Comparison of ENCODE assay signal across 1 cellular context in the genomic region with DNA sequence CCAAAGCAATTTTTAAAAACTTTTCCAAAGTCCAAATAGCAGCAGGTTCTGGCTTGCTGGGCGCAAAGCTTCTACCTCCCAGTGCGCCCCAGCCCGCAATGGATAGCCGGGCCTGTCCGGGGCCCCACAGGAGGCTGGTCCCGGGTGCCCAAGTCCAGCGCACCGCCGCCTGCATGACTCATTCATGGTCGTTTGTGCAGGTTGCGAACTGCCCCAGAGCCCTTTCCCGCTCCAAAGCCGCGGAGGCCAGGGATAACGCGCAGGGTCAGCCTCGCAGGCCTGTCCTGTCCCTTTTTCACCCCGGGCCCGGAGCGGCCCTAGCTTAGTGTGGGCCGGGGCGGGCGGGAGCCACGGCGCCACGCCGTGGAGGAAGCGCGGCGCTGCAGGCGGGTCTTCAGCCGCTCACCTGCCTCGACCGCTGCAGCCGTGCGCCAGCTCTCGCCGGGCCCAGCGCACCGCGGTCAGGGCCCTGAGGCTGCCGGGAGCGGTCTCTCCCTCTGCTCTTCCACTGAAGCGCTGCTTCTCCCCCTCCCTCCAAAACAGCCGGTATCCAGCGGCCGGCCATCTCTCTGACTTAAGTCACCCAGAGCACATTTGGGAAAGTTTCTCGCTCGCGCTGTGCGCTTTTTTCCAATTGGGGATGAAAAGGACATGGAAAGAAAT.
A peak's percentile ranks its signal among the peaks of the same experiment; 100 is the strongest.
TF ChIP-seq lines count a peak whose summit lies in the region.

No MANE protein-coding gene starts in this region.

TF ChIP-seq in HepG2, 621 proteins besides CTCF, POLR2A, EP300 and RAD21 (continued from another document and continues in another):
- TF ChIP-seq, protein P1, sequence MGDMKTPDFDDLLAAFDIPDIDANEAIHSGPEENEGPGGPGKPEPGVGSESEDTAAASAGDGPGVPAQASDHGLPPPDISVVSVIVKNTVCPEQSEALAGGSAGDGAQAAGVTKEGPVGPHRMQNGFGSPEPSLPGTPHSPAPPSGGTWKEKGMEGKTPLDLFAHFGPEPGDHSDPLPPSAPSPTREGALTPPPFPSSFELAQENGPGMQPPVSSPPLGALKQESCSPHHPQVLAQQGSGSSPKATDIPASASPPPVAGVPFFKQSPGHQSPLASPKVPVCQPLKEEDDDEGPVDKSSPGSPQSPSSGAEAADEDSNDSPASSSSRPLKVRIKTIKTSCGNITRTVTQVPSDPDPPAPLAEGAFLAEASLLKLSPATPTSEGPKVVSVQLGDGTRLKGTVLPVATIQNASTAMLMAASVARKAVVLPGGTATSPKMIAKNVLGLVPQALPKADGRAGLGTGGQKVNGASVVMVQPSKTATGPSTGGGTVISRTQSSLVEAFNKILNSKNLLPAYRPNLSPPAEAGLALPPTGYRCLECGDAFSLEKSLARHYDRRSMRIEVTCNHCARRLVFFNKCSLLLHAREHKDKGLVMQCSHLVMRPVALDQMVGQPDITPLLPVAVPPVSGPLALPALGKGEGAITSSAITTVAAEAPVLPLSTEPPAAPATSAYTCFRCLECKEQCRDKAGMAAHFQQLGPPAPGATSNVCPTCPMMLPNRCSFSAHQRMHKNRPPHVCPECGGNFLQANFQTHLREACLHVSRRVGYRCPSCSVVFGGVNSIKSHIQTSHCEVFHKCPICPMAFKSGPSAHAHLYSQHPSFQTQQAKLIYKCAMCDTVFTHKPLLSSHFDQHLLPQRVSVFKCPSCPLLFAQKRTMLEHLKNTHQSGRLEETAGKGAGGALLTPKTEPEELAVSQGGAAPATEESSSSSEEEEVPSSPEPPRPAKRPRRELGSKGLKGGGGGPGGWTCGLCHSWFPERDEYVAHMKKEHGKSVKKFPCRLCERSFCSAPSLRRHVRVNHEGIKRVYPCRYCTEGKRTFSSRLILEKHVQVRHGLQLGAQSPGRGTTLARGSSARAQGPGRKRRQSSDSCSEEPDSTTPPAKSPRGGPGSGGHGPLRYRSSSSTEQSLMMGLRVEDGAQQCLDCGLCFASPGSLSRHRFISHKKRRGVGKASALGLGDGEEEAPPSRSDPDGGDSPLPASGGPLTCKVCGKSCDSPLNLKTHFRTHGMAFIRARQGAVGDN (CRISPR knock-in tag; IDR thresholded peaks at IDR 0.05) = peak; percentile 75
- TF ChIP-seq ZEB1 (IDR thresholded peaks at IDR 0.05; ENCODE audit: insufficient replicate concordance, low read depth) (no peak), CREB1 (IDR thresholded peaks at IDR 0.05) (no peak), CREB1 (CRISPR knock-in tag; IDR thresholded peaks at IDR 0.05) (no peak), SSRP1 (CRISPR knock-in tag; IDR thresholded peaks at IDR 0.05) (no peak), CBX5 (CRISPR knock-in tag; IDR thresholded peaks at IDR 0.05; ENCODE audit: borderline replicate concordance) (peak; percentile 67; the same call in 1 of the 2 replicates), GATAD2A (CRISPR knock-in tag; IDR thresholded peaks at IDR 0.05) (no peak), BRD4 (CRISPR knock-in tag; IDR thresholded peaks at IDR 0.05) (no peak), SRSF1 (optimal IDR thresholded peaks at IDR 0.05; ENCODE audit: low read depth, low read length) (no peak), TAF15 (IDR thresholded peaks at IDR 0.05; ENCODE audit: low read depth, low read length, poor library complexity, severe bottlenecking) (no peak), ZNF501 (CRISPR knock-in tag; IDR thresholded peaks at IDR 0.05) (peak; percentile 49; the same call in 1 of the 2 replicates), MAF1 (CRISPR knock-in tag; IDR thresholded peaks at IDR 0.05; ENCODE audit: borderline replicate concordance) (no peak), ASH2L (IDR thresholded peaks at IDR 0.05; ENCODE audit: insufficient read length, low read depth, low read length) (no peak), TOPORS (CRISPR knock-in tag; IDR thresholded peaks at IDR 0.05) (no peak), CENPX (CRISPR knock-in tag; IDR thresholded peaks at IDR 0.05) (no peak), ETV5 (CRISPR knock-in tag; IDR thresholded peaks at IDR 0.05; ENCODE audit: borderline replicate concordance) (peak; percentile 29; the same call in 1 of the 2 replicates), MXD4 (CRISPR knock-in tag; IDR thresholded peaks at IDR 0.05) (no peak), NFYB (CRISPR knock-in tag; IDR thresholded peaks at IDR 0.05) (no peak), ZFY (CRISPR knock-in tag; IDR thresholded peaks at IDR 0.05) (peak; percentile 78), ZNF841 (CRISPR knock-in tag; IDR thresholded peaks at IDR 0.05; ENCODE audit: borderline replicate concordance) (no peak), KLF13 (CRISPR knock-in tag; IDR thresholded peaks at IDR 0.05) (no peak), ARNTL (CRISPR knock-in tag; IDR thresholded peaks at IDR 0.05) (no peak), TEAD2 (CRISPR knock-in tag; IDR thresholded peaks at IDR 0.05) (no peak), NR2F1 (CRISPR knock-in tag; IDR thresholded peaks at IDR 0.05) (no peak), ZNF703 (CRISPR knock-in tag; IDR thresholded peaks at IDR 0.05; ENCODE audit: borderline replicate concordance) (no peak), ATF7 (IDR thresholded peaks at IDR 0.05) (no peak), ATF7 (CRISPR knock-in tag; IDR thresholded peaks at IDR 0.05) (no peak), HOXA7 (CRISPR knock-in tag; IDR thresholded peaks at IDR 0.05) (no peak)
- TF ChIP-seq, protein P2, sequence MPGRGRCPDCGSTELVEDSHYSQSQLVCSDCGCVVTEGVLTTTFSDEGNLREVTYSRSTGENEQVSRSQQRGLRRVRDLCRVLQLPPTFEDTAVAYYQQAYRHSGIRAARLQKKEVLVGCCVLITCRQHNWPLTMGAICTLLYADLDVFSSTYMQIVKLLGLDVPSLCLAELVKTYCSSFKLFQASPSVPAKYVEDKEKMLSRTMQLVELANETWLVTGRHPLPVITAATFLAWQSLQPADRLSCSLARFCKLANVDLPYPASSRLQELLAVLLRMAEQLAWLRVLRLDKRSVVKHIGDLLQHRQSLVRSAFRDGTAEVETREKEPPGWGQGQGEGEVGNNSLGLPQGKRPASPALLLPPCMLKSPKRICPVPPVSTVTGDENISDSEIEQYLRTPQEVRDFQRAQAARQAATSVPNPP (CRISPR knock-in tag; IDR thresholded peaks at IDR 0.05) = no peak
- TF ChIP-seq, protein P3, sequence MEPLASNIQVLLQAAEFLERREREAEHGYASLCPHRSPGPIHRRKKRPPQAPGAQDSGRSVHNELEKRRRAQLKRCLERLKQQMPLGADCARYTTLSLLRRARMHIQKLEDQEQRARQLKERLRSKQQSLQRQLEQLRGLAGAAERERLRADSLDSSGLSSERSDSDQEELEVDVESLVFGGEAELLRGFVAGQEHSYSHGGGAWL (CRISPR knock-in tag; IDR thresholded peaks at IDR 0.05) = no peak
- TF ChIP-seq, protein P4, sequence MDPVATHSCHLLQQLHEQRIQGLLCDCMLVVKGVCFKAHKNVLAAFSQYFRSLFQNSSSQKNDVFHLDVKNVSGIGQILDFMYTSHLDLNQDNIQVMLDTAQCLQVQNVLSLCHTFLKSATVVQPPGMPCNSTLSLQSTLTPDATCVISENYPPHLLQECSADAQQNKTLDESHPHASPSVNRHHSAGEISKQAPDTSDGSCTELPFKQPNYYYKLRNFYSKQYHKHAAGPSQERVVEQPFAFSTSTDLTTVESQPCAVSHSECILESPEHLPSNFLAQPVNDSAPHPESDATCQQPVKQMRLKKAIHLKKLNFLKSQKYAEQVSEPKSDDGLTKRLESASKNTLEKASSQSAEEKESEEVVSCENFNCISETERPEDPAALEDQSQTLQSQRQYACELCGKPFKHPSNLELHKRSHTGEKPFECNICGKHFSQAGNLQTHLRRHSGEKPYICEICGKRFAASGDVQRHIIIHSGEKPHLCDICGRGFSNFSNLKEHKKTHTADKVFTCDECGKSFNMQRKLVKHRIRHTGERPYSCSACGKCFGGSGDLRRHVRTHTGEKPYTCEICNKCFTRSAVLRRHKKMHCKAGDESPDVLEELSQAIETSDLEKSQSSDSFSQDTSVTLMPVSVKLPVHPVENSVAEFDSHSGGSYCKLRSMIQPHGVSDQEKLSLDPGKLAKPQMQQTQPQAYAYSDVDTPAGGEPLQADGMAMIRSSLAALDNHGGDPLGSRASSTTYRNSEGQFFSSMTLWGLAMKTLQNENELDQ (CRISPR knock-in tag; IDR thresholded peaks at IDR 0.05; ENCODE audit: borderline replicate concordance) = no peak
- TF ChIP-seq, protein P5, sequence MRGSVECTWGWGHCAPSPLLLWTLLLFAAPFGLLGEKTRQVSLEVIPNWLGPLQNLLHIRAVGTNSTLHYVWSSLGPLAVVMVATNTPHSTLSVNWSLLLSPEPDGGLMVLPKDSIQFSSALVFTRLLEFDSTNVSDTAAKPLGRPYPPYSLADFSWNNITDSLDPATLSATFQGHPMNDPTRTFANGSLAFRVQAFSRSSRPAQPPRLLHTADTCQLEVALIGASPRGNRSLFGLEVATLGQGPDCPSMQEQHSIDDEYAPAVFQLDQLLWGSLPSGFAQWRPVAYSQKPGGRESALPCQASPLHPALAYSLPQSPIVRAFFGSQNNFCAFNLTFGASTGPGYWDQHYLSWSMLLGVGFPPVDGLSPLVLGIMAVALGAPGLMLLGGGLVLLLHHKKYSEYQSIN (CRISPR knock-in tag; IDR thresholded peaks at IDR 0.05; ENCODE audit: borderline replicate concordance) = no peak
- TF ChIP-seq, protein P6, sequence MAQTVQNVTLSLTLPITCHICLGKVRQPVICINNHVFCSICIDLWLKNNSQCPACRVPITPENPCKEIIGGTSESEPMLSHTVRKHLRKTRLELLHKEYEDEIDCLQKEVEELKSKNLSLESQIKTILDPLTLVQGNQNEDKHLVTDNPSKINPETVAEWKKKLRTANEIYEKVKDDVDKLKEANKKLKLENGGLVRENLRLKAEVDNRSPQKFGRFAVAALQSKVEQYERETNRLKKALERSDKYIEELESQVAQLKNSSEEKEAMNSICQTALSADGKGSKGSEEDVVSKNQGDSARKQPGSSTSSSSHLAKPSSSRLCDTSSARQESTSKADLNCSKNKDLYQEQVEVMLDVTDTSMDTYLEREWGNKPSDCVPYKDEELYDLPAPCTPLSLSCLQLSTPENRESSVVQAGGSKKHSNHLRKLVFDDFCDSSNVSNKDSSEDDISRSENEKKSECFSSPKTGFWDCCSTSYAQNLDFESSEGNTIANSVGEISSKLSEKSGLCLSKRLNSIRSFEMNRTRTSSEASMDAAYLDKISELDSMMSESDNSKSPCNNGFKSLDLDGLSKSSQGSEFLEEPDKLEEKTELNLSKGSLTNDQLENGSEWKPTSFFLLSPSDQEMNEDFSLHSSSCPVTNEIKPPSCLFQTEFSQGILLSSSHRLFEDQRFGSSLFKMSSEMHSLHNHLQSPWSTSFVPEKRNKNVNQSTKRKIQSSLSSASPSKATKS (CRISPR knock-in tag; IDR thresholded peaks at IDR 0.05) = no peak
- TF ChIP-seq, protein P7, sequence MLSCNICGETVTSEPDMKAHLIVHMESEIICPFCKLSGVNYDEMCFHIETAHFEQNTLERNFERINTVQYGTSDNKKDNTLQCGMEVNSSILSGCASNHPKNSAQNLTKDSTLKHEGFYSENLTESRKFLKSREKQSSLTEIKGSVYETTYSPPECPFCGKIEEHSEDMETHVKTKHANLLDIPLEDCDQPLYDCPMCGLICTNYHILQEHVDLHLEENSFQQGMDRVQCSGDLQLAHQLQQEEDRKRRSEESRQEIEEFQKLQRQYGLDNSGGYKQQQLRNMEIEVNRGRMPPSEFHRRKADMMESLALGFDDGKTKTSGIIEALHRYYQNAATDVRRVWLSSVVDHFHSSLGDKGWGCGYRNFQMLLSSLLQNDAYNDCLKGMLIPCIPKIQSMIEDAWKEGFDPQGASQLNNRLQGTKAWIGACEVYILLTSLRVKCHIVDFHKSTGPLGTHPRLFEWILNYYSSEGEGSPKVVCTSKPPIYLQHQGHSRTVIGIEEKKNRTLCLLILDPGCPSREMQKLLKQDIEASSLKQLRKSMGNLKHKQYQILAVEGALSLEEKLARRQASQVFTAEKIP (CRISPR knock-in tag; IDR thresholded peaks at IDR 0.05; ENCODE audit: borderline replicate concordance) = no peak
- TF ChIP-seq, protein P8, sequence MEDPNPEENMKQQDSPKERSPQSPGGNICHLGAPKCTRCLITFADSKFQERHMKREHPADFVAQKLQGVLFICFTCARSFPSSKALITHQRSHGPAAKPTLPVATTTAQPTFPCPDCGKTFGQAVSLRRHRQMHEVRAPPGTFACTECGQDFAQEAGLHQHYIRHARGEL (CRISPR knock-in tag; IDR thresholded peaks at IDR 0.05) = no peak
- TF ChIP-seq, protein P9, sequence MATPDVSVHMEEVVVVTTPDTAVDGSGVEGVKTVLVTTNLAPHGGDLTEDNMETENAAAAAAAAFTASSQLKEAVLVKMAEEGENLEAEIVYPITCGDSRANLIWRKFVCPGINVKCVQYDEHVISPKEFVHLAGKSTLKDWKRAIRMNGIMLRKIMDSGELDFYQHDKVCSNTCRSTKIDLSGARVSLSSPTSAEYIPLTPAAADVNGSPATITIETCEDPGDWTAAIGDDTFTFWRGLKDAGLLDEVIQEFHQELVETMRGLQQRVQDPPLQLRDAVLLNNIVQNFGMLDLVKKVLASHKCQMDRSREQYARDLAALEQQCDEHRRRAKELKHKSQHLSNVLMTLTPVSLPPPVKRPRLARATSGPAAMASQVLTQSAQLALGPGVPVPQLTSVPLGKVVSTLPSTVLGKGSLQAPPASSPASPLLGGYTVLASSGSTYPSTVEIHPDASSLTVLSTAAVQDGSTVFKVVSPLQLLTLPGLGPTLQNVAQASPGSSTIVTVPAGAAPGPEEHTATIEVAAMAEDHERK (CRISPR knock-in tag; IDR thresholded peaks at IDR 0.05; ENCODE audit: low read depth) = no peak
- TF ChIP-seq, protein P10, sequence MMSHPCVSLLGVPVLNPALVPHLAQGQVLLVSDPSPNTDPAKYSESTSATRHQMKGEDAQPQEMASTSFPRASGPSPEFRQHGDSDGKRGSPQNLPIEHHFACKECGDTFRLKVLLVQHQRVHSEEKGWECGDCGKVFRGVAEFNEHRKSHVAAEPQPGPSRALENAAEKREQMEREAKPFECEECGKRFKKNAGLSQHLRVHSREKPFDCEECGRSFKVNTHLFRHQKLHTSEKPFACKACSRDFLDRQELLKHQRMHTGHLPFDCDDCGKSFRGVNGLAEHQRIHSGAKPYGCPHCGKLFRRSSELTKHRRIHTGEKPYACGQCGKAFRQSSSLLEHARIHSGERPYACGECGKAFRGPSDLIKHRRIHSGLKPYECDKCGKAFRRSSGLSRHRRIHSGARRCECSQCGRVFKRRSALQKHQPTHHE (CRISPR knock-in tag; IDR thresholded peaks at IDR 0.05; ENCODE audit: borderline replicate concordance) = no peak
- TF ChIP-seq, protein P11, sequence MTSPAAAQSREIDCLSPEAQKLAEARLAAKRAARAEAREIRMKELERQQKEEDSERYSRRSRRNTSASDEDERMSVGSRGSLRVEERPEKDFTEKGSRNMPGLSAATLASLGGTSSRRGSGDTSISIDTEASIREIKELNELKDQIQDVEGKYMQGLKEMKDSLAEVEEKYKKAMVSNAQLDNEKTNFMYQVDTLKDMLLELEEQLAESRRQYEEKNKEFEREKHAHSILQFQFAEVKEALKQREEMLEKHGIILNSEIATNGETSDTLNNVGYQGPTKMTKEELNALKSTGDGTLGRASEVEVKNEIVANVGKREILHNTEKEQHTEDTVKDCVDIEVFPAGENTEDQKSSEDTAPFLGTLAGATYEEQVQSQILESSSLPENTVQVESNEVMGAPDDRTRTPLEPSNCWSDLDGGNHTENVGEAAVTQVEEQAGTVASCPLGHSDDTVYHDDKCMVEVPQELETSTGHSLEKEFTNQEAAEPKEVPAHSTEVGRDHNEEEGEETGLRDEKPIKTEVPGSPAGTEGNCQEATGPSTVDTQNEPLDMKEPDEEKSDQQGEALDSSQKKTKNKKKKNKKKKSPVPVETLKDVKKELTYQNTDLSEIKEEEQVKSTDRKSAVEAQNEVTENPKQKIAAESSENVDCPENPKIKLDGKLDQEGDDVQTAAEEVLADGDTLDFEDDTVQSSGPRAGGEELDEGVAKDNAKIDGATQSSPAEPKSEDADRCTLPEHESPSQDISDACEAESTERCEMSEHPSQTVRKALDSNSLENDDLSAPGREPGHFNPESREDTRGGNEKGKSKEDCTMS (CRISPR knock-in tag; conservative IDR thresholded peaks at IDR 0.05) = no peak
